Comparison of ENCODE assay signal across 8 cellular contexts in genomic region chr1:11000526-11000925, GRCh38. TPM values are rescaled to one million over a fixed set of nuclear protein-coding genes. Genes with fewer than 3 reads are reported as not detected.
"Had no signal": no experiment of that assay in that cellular context is flagged by ENCODE, and none has a peak within 500 bp of the region (broad histone marks: within the 10 kb centered on the region; RNA-seq: fewer than 3 reads in every experiment).

No MANE protein-coding gene starts in this region.

- DNase-seq: IMR-90, KBM-7, KG1 had no signal

- H3K27ac ChIP-seq: HL-60 had no signal

- H3K4me3 Mint-ChIP-seq: IgD-negative memory B cell had no signal

- FAIRE-seq: HepG2, HTR-8/SVneo had no signal

- H3K4me1 Mint-ChIP-seq: IgD-negative memory B cell had no signal

- ATAC-seq: HepG2 had no signal

- H3K27me3 Mint-ChIP-seq: IgD-negative memory B cell had no signal

RNA-seq across cellular contexts. Expression of gene MASP2, which starts 46.5 kb away (rescaled TPM):
- total RNA-seq: HT1080, IMR-90 had no signal
- polyA plus RNA-seq: IgD-negative memory B cell had no signal
